ENCODE assay signal across 1 cellular context in genomic region chr9:127203501-127204327, GRCh38.
TF ChIP-seq lines count a peak whose summit lies in the region.

No MANE protein-coding gene starts in this region.

TF ChIP-seq in IMR-90, 13 proteins besides CTCF, POLR2A, EP300 and RAD21:
- TF ChIP-seq BHLHE40 (IDR thresholded peaks at IDR 0.05; ENCODE audit: low read depth, low read length) (no peak), USF2 (IDR thresholded peaks at IDR 0.05; ENCODE audit: low read depth, low read length) (no peak), FOS (IDR thresholded peaks at IDR 0.05; ENCODE audit: low read depth, low read length) (no peak), MAFK (IDR thresholded peaks at IDR 0.05; ENCODE audit: low read depth, low read length) (no peak)
